23 cellular contexts compared by ENCODE assay signal in genomic region chr2:88683160-88684021, GRCh38.
"Had no signal": no experiment of that assay in that cellular context is flagged by ENCODE, and none has a peak within 500 bp of the region (broad histone marks: within the 10 kb centered on the region; RNA-seq: fewer than 3 reads in every experiment).

No MANE protein-coding gene starts in this region.

- H3K4me3 Mint-ChIP-seq: activated CD4-positive, alpha-beta memory T cell treated with anti-CD3 and anti-CD28 coated beads for 36 hours; activated naive CD8-positive, alpha-beta T cell; activated T-helper 1 cell treated with anti-CD3 and anti-CD28 coated beads, Interleukin-12 subunit alpha, Interleukin-12 subunit beta, Interleukin-2, Interleukin-4 antibody, amounts not matched to agents 30 ng/mL and 10 ng/mL and 1 ng/mL, durations not matched to agents 14 hours and 24 hours and 36 hours; effector memory CD8-positive, alpha-beta T cell; nephron; stimulated activated naive B cell treated with anti-CD40 and anti-IgM and Interleukin-4, amounts not matched to agents 10 μg/mL and 1 μg/mL and 100 μg/mL, for 72 hours had no signal

- H3K4me1 ChIP-seq: upper lobe of left lung had no signal

- H3K4me1 Mint-ChIP-seq: nephron had no signal

- H3K9me3 ChIP-seq: body of pancreas, thoracic aorta had no signal

- H3K27me3 Mint-ChIP-seq: activated CD4-positive, alpha-beta memory T cell treated with anti-CD3 and anti-CD28 coated beads for 36 hours; activated naive CD8-positive, alpha-beta T cell; stimulated activated naive B cell treated with anti-CD40 and anti-IgM and Interleukin-4, amounts not matched to agents 10 μg/mL and 1 μg/mL and 100 μg/mL, for 72 hours had no signal

- H3K36me3 ChIP-seq: spleen, thoracic aorta, upper lobe of left lung had no signal

- H3K4me3 ChIP-seq: body of pancreas, lung, spleen, thoracic aorta, upper lobe of left lung had no signal

- H3K27ac ChIP-seq: body of pancreas, epithelial cell of prostate, spleen, thoracic aorta, upper lobe of left lung had no signal

- H3K27me3 ChIP-seq: body of pancreas, spleen, upper lobe of left lung had no signal

- ATAC-seq: body of pancreas; effector memory CD8-positive, alpha-beta T cell; left lobe of liver; stimulated activated naive B cell treated with anti-CD40 and anti-IgM and Interleukin-4, amounts not matched to agents 10 μg/mL and 1 μg/mL and 100 μg/mL, for 72 hours had no signal

- H3K27ac Mint-ChIP-seq: activated CD4-positive, alpha-beta memory T cell treated with anti-CD3 and anti-CD28 coated beads for 36 hours; activated naive CD8-positive, alpha-beta T cell; activated T-helper 1 cell treated with anti-CD3 and anti-CD28 coated beads, Interleukin-12 subunit alpha, Interleukin-12 subunit beta, Interleukin-2, Interleukin-4 antibody, amounts not matched to agents 30 ng/mL and 10 ng/mL and 1 ng/mL, durations not matched to agents 14 hours and 24 hours and 36 hours; effector memory CD8-positive, alpha-beta T cell; nephron; stimulated activated naive B cell treated with anti-CD40 and anti-IgM and Interleukin-4, amounts not matched to agents 10 μg/mL and 1 μg/mL and 100 μg/mL, for 72 hours had no signal

- DNase-seq: activated CD4-positive, alpha-beta memory T cell treated with anti-CD3 and anti-CD28 coated beads for 36 hours; activated gamma-delta T cell treated with Interleukin-2 at 50 U/mL for 16 hours; activated T-cell treated with anti-CD3 and anti-CD28 coated beads for 4 hours; amniotic stem cell; body of pancreas; effector memory CD8-positive, alpha-beta T cell; foreskin melanocyte; glutamatergic neuron; hippocampal formation; islet precursor cell; midbrain; occipital lobe; posterior cingulate gyrus; spleen; stimulated activated naive B cell treated with anti-CD40 and anti-IgM and Interleukin-4, amounts not matched to agents 10 μg/mL and 1 μg/mL and 100 μg/mL, for 72 hours; upper lobe of left lung had no signal
